ENCODE assay signal across 9 cellular contexts in the genomic region with DNA sequence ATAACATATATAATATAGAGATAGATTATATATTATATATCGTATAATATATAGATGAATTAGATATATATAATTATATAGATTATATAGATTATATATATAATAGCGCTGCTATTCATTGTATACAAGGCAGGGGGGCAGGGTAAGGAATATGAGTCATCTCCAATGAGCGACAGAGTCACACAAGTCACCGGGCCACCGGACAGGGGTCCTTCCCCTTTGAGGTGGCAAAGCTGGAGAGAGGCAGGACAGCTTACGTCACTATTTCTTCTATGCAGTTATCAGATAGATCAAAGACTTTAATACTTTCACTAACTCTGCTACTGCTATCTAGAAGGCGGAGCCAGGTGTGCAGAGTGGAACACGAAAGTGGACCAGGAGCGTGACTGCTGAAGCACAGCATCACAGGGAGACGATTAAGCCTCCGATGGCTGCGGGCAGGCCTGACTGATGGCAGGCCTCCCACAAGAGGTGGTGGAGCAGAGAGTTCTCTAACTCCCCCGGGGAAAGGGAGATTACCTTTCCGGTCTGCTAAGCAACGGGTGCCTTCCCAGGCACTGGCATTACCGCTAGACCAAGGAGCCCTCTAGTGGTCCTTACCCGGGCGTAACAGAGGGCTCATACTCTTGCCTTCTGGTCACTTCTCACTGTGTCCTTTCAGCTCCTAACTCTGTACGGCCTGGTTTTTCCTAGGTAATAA.
DNase-seq lines count a peak whose midpoint lies in the region; ATAC-seq lines count a peak whose summit lies in the region.
"Had no signal": no experiment of that assay in that cellular context is flagged by ENCODE, and none has a peak within 500 bp of the region (broad histone marks: within the 10 kb centered on the region; RNA-seq: fewer than 3 reads in every experiment).

No MANE protein-coding gene starts in this region.

- H3K4me1 Mint-ChIP-seq in stimulated activated memory B cell treated with anti-CD40 and anti-IgM and Interleukin-4, amounts not matched to agents 10 μg/mL and 1 μg/mL and 100 μg/mL, for 72 hours, result peaks cover 5% of the 10 kb centered on the region

- no peaks in the 10 kb centered on the region for H3K36me3 Mint-ChIP-seq in stimulated activated memory B cell treated with anti-CD40 and anti-IgM and Interleukin-4, amounts not matched to agents 10 μg/mL and 1 μg/mL and 100 μg/mL, for 72 hours

- peak overlapping the region; percentile 24 for H3K4me3 Mint-ChIP-seq in stimulated activated memory B cell treated with anti-CD40 and anti-IgM and Interleukin-4, amounts not matched to agents 10 μg/mL and 1 μg/mL and 100 μg/mL, for 72 hours

- peak; percentile 12 for DNase-seq in activated CD4-positive, alpha-beta T cell treated with anti-CD3 and anti-CD28 coated beads for 48 hours
- DNase-seq in activated CD4-positive, alpha-beta T cell treated with anti-CD3 and anti-CD28 coated beads, Interleukin-2, amount 50 U/mL, for 48 hours, result no peak
- DNase-seq in UCSD-AML1 (lab: John Stamatoyannopoulos, UW; ENCODE audit: unreplicated experiment) (peak; percentile 29), germinal center (ENCODE audit: low spot score) (no peak)
- no peak for DNase-seq in stimulated activated CD4-positive, alpha-beta T cell treated with anti-CD3 and anti-CD28 coated beads, Interleukin-4, amount 100 ng/mL, for 4 hours
- DNase-seq: C1 segment of cervical spinal cord had no signal

- peak; percentile 63 for ATAC-seq in HG03097 (IDR thresholded peaks at IDR 0.05; ENCODE audit: low FRiP score, unreplicated experiment)
- peak; percentile 62 for ATAC-seq in stimulated activated memory B cell treated with anti-CD40 and anti-IgM and Interleukin-4, amounts not matched to agents 10 μg/mL and 1 μg/mL and 100 μg/mL, for 72 hours
- no peak for ATAC-seq in GM19035 (IDR thresholded peaks at IDR 0.05; ENCODE audit: unreplicated experiment)

- H3K27me3 Mint-ChIP-seq in stimulated activated memory B cell treated with anti-CD40 and anti-IgM and Interleukin-4, amounts not matched to agents 10 μg/mL and 1 μg/mL and 100 μg/mL, for 72 hours, result no peaks in the 10 kb centered on the region

- no peak overlapping the region for H3K27ac Mint-ChIP-seq in stimulated activated memory B cell treated with anti-CD40 and anti-IgM and Interleukin-4, amounts not matched to agents 10 μg/mL and 1 μg/mL and 100 μg/mL, for 72 hours

- no peaks in the 10 kb centered on the region for H3K9me3 Mint-ChIP-seq in stimulated activated memory B cell treated with anti-CD40 and anti-IgM and Interleukin-4, amounts not matched to agents 10 μg/mL and 1 μg/mL and 100 μg/mL, for 72 hours

Comparison
In these comparisons a context has a peak if more than half of its experiments do, and no peak if none do; other contexts are left out.
1. DNase-seq: peak in activated CD4-positive, alpha-beta T cell treated with anti-CD3 and anti-CD28 coated beads for 48 hours (single experiment) and UCSD-AML1 (single experiment); none in activated CD4-positive, alpha-beta T cell treated with anti-CD3 and anti-CD28 coated beads, Interleukin-2, amount 50 U/mL, for 48 hours (0 of 2), germinal center (single experiment) and stimulated activated CD4-positive, alpha-beta T cell treated with anti-CD3 and anti-CD28 coated beads, Interleukin-4, amount 100 ng/mL, for 4 hours (0 of 2).